ENCODE assay signal across 1 cellular context in genomic region chr1:5887436-5888290, GRCh38.
TF ChIP-seq lines count a peak whose summit lies in the region.

No MANE protein-coding gene starts in this region.

TF ChIP-seq in HepG2, 621 proteins besides CTCF, POLR2A, EP300 and RAD21 (continued from another document):
- no peak for TF ChIP-seq ZNF280B (CRISPR knock-in tag; IDR thresholded peaks at IDR 0.05; ENCODE audit: borderline replicate concordance)
- TF ChIP-seq ZNF101 (CRISPR knock-in tag; IDR thresholded peaks at IDR 0.05; ENCODE audit: borderline replicate concordance, low read depth) = no peak
- TF ChIP-seq ZNF407 (CRISPR knock-in tag; IDR thresholded peaks at IDR 0.05; ENCODE audit: not compliant biosample characterization) = no peak
- TF ChIP-seq GLMP (CRISPR knock-in tag; IDR thresholded peaks at IDR 0.05; ENCODE audit: borderline replicate concordance) = no peak
- no peak for TF ChIP-seq ZNF775 (CRISPR knock-in tag; IDR thresholded peaks at IDR 0.05; ENCODE audit: borderline replicate concordance)
- TF ChIP-seq SP1 (IDR thresholded peaks at IDR 0.05) = no peak
- no peak for TF ChIP-seq SP1 (CRISPR knock-in tag; IDR thresholded peaks at IDR 0.05)
- TF ChIP-seq ZFP91 (CRISPR knock-in tag; IDR thresholded peaks at IDR 0.05; ENCODE audit: borderline replicate concordance) = no peak
- no peak for TF ChIP-seq ZNF672 (CRISPR knock-in tag; IDR thresholded peaks at IDR 0.05)
- TF ChIP-seq RFX1 (IDR thresholded peaks at IDR 0.05) = no peak
- TF ChIP-seq ZNF124 (CRISPR knock-in tag; IDR thresholded peaks at IDR 0.05) = no peak
- no peak for TF ChIP-seq SMAD3 (CRISPR knock-in tag; IDR thresholded peaks at IDR 0.05)
- TF ChIP-seq MED8 (CRISPR knock-in tag; IDR thresholded peaks at IDR 0.05; ENCODE audit: insufficient replicate concordance) = no peak
